Comparison of ENCODE assay signal across 8 cellular contexts in genomic region chr6:3848925-3849605, GRCh38. TPM values are rescaled to one million over a fixed set of nuclear protein-coding genes. Genes with fewer than 3 reads are reported as not detected.
A peak's percentile ranks its signal among the peaks of the same experiment; 100 is the strongest.
DNase-seq lines count a peak whose midpoint lies in the region; ATAC-seq and TF ChIP-seq lines count a peak whose summit lies in the region.

Gene FAM50B (plus strand): TSS chr6:3849373. CDS start chr6:3849812, 439 bp downstream.

- no peaks in the 10 kb centered on the region for H3K27me3 ChIP-seq in NT2/D1 (ENCODE audit: insufficient read depth, insufficient read length)
- H3K27me3 ChIP-seq in fibroblast of lung (ENCODE audit: control insufficient read depth, insufficient read depth, low read length): no peaks in the 10 kb centered on the region
- H3K27me3 ChIP-seq in naive thymus-derived CD4-positive, alpha-beta T cell (ENCODE audit: control insufficient read depth in 2 of 2, insufficient read depth in 2 of 2, low read length in 2 of 2): no peaks in the 10 kb centered on the region

- ATAC-seq in HG03442 (IDR thresholded peaks at IDR 0.05; ENCODE audit: unreplicated experiment): peak; percentile 89
- ATAC-seq in naive thymus-derived CD4-positive, alpha-beta T cell: peak; percentile 99
- ATAC-seq in stimulated activated memory B cell treated with anti-CD40 and anti-IgM and Interleukin-4, amounts not matched to agents 10 μg/mL and 1 μg/mL and 100 μg/mL, for 72 hours: peak; percentile 94

- H3K4me1 ChIP-seq in NT2/D1 (ENCODE audit: insufficient read depth, insufficient read length): no peaks in the 10 kb centered on the region
- peaks cover 6% of the 10 kb centered on the region for H3K4me1 ChIP-seq in fibroblast of lung (ENCODE audit: control insufficient read depth, extremely low read depth, insufficient read depth, low read length)
- peaks cover 0 to 6% of the 10 kb centered on the region in 2 donors for H3K4me1 ChIP-seq in naive thymus-derived CD4-positive, alpha-beta T cell (ENCODE audit: control insufficient read depth in 2 of 2, insufficient read depth in 2 of 2, low read length in 2 of 2)

- CTCF ChIA-PET in naive thymus-derived CD4-positive, alpha-beta T cell (lab: Charles Lee): interaction anchor here (0.6 to 2.5 kb wide), 19 partner anchors 9 to 1079 kb away, joined by 3 to 16 read pairs (median 3); a partner anchor contains a TSS

- H3K9me3 Mint-ChIP-seq in naive thymus-derived CD4-positive, alpha-beta T cell: peaks cover 0 to 12% (median 3%) of the 10 kb centered on the region in 11 donors
- H3K9me3 Mint-ChIP-seq in stimulated activated memory B cell treated with anti-CD40 and anti-IgM and Interleukin-4, amounts not matched to agents 10 μg/mL and 1 μg/mL and 100 μg/mL, for 72 hours: peaks cover 2% of the 10 kb centered on the region

- H3K36me3 ChIP-seq in NT2/D1 (ENCODE audit: insufficient read depth, insufficient read length, low read length) (peaks cover 5% of the 10 kb centered on the region), fibroblast of lung (ENCODE audit: control insufficient read depth, insufficient read depth, low read length) (peaks cover 2% of the 10 kb centered on the region)
- no peaks in the 10 kb centered on the region for H3K36me3 ChIP-seq in naive thymus-derived CD4-positive, alpha-beta T cell (ENCODE audit: control insufficient read depth in 2 of 3, insufficient read depth in 3 of 3, low read length in 3 of 3)

- H3K36me3 Mint-ChIP-seq in naive thymus-derived CD4-positive, alpha-beta T cell: peaks cover 0 to 9% (median 3%) of the 10 kb centered on the region in 5 donors
- no peaks in the 10 kb centered on the region for H3K36me3 Mint-ChIP-seq in stimulated activated memory B cell treated with anti-CD40 and anti-IgM and Interleukin-4, amounts not matched to agents 10 μg/mL and 1 μg/mL and 100 μg/mL, for 72 hours

- H3K27ac ChIP-seq in fibroblast of lung (ENCODE audit: insufficient read depth, low read length): peak within 1 kb of the TSS; percentile 46
- peak within 1 kb of the TSS; percentile 59 for H3K27ac ChIP-seq in naive thymus-derived CD4-positive, alpha-beta T cell (ENCODE audit: low read depth, low read length)

- POLR2A ChIA-PET in naive thymus-derived CD4-positive, alpha-beta T cell (lab: Charles Lee): interaction anchor here (0.6 to 2.5 kb wide), 12 partner anchors 9 to 590 kb away, joined by 3 to 12 read pairs (median 3); a partner anchor contains a TSS

- peak within 1 kb of the TSS; percentile 68 to 89 (median 80) for H3K4me3 Mint-ChIP-seq in naive thymus-derived CD4-positive, alpha-beta T cell
- H3K4me3 Mint-ChIP-seq in stimulated activated memory B cell treated with anti-CD40 and anti-IgM and Interleukin-4, amounts not matched to agents 10 μg/mL and 1 μg/mL and 100 μg/mL, for 72 hours: peak within 1 kb of the TSS; percentile 82

- H3K27ac Mint-ChIP-seq in naive thymus-derived CD4-positive, alpha-beta T cell: peak within 1 kb of the TSS; percentile 27 to 95 (median 78)
- H3K27ac Mint-ChIP-seq in stimulated activated memory B cell treated with anti-CD40 and anti-IgM and Interleukin-4, amounts not matched to agents 10 μg/mL and 1 μg/mL and 100 μg/mL, for 72 hours: peak within 1 kb of the TSS; percentile 79

- H3K4me2 ChIP-seq in fibroblast of lung (ENCODE audit: extremely low read depth, insufficient read depth, low read length): peak within 1 kb of the TSS; percentile 75

- H3K4me3 ChIP-seq in NT2/D1 (ENCODE audit: insufficient read length, low read depth) (peak within 1 kb of the TSS; percentile 63), fibroblast of lung (replicated peaks in 1 of 4; ENCODE audit: control extremely low read depth in 1 of 4, insufficient read depth in 1 of 4, low read depth in 3 of 4, low read length in 4 of 4) (peak within 1 kb of the TSS; percentile 42 to 65 (median 58))
- peak within 1 kb of the TSS; percentile 72 for H3K4me3 ChIP-seq in naive thymus-derived CD4-positive, alpha-beta T cell (ENCODE audit: low read length)

- H3K79me2 ChIP-seq in fibroblast of lung (ENCODE audit: control insufficient read depth, insufficient read depth, low read length): no peaks in the 10 kb centered on the region

- peak; percentile 93 for DNase-seq in Ammon's horn (ENCODE audit: low spot score)
- peak; percentile 64 for DNase-seq in GM19240 (ENCODE audit: insufficient read length, low spot score)
- DNase-seq in NT2/D1 (ENCODE audit: low read depth, low spot score): peak; percentile 72
- DNase-seq in activated T-helper 1 cell treated with anti-CD3 and anti-CD28 coated beads, Interleukin-2, amount 50 U/mL, for 16 hours (ENCODE audit: low read depth in 1 of 2, low spot score in 1 of 2): peak; percentile 88 to 89
- DNase-seq in fibroblast of lung (ENCODE audit: low read depth in 2 of 2): peak; percentile 79 to 87
- peak; percentile 84 to 92 (median 90) for DNase-seq in naive thymus-derived CD4-positive, alpha-beta T cell

- peaks cover 0 to 26% (median 16%) of the 10 kb centered on the region in 7 donors for H3K4me1 Mint-ChIP-seq in naive thymus-derived CD4-positive, alpha-beta T cell
- H3K4me1 Mint-ChIP-seq in stimulated activated memory B cell treated with anti-CD40 and anti-IgM and Interleukin-4, amounts not matched to agents 10 μg/mL and 1 μg/mL and 100 μg/mL, for 72 hours: peaks cover 43% of the 10 kb centered on the region

- peak within 1 kb of the TSS; percentile 78 for H2AFZ ChIP-seq in fibroblast of lung (ENCODE audit: low read length)

- peaks cover 0 to 3% (median 0%) of the 10 kb centered on the region in 5 donors for H3K27me3 Mint-ChIP-seq in naive thymus-derived CD4-positive, alpha-beta T cell
- H3K27me3 Mint-ChIP-seq in stimulated activated memory B cell treated with anti-CD40 and anti-IgM and Interleukin-4, amounts not matched to agents 10 μg/mL and 1 μg/mL and 100 μg/mL, for 72 hours: no peaks in the 10 kb centered on the region

- no peaks in the 10 kb centered on the region for H4K20me1 ChIP-seq in fibroblast of lung (ENCODE audit: control insufficient read depth, extremely low read depth, insufficient read depth, low read length)

- TF ChIP-seq CTCF in fibroblast of lung (conservative IDR thresholded peaks at IDR 0.05 in 1 of 2, IDR thresholded peaks at IDR 0.05 in 1 of 2; ENCODE audit: low read depth in 1 of 2, low read length in 2 of 2): peak; percentile 73 to 77

- intact Hi-C loops in naive thymus-derived CD4-positive, alpha-beta T cell (cut with micrococcal nuclease): loop anchor here (1.0 to 5.0 kb wide), 16 partner anchors 19 to 780 kb away; partner anchors contain the start of genes ECI2 (in 2 of the 2) and RIPK1 (in 1 of the 2)

- H3K9me3 ChIP-seq in NT2/D1 (ENCODE audit: insufficient read depth, low read length) (no peaks in the 10 kb centered on the region), fibroblast of lung (ENCODE audit: control insufficient read depth, insufficient read depth, low read depth, low read length) (no peaks in the 10 kb centered on the region)
- H3K9me3 ChIP-seq in naive thymus-derived CD4-positive, alpha-beta T cell (ENCODE audit: control insufficient read depth in 2 of 3, low read length in 3 of 3): peaks cover 0 to 6% (median 0%) of the 10 kb centered on the region in 3 experiments

- peak within 1 kb of the TSS; percentile 74 for H3K9ac ChIP-seq in NT2/D1 (ENCODE audit: insufficient read length, low read depth)
- peak within 1 kb of the TSS; percentile 46 for H3K9ac ChIP-seq in fibroblast of lung (ENCODE audit: insufficient read depth, low read length)

RNA-seq across cellular contexts. Expression of gene FAM50B, which starts in this region (rescaled TPM):
- total RNA-seq in fibroblast of lung: 11.6 and 15.7 TPM in 2 replicates
- polyA plus RNA-seq in fibroblast of lung: 4.2 and 5.6 TPM in 2 replicates
- 6.2 and 9.4 TPM in 2 replicates for polyA plus RNA-seq in fibroblast of lung (2012)
- 2.0 and 2.6 TPM in 2 replicates for polyA minus RNA-seq in fibroblast of lung (ENCODE audit: low replicate concordance)
- total RNA-seq in naive thymus-derived CD4-positive, alpha-beta T cell: 10 to 100 TPM in 3 of 5 experiments, 1 to 10 TPM in 2; 3.4 to 14.1 (median 12.0) TPM
- 10 to 100 TPM in 1 of 2 donors, 1 to 10 TPM in 1; 6.4 to 22.9 TPM for polyA plus RNA-seq in naive thymus-derived CD4-positive, alpha-beta T cell

Comparison
In these comparisons a context has a peak if more than half of its experiments do, and no peak if none do; other contexts are left out.
1. Peak in every context shown above with its lines: DNase-seq, ATAC-seq, H3K4me3 ChIP-seq and H3K27ac ChIP-seq.